In the genomic region with DNA sequence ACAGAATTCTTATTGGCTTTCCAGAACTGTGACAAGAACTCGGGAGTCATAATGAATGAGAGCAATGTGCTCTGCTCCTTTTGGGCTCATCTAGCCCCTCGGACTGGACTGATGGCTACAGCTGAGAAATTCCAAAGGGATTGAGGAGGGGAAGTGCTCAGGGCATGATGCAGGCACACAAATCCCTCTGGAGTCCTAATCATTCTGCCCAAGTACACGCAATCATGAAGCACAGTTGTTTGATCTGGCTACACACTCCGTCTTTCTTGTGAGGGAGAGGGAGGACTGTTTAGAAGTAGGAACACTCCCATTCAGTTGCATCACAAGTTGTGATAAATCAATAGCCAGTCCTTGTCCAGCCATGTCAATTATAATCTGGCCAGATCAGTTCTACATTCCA, we compare ENCODE assay signal across 19 cellular contexts.
"Had no signal": no experiment of that assay in that cellular context is flagged by ENCODE, and none has a peak within 500 bp of the region (broad histone marks: within the 10 kb centered on the region; RNA-seq: fewer than 3 reads in every experiment).

No MANE protein-coding gene starts in this region.

- H3K27ac Mint-ChIP-seq: dendritic cell treated with granulocyte-macrophage colony-stimulating factor and Interleukin-4, amounts not matched to agents 40 ng/mL and 50 ng/mL, for 4 days; effector memory CD8-positive, alpha-beta T cell; natural killer cell; neural progenitor cell; progenitor cell of endocrine pancreas; type B pancreatic cell had no signal

- H3K4me2 ChIP-seq: neural progenitor cell had no signal

- DNase-seq: effector memory CD8-positive, alpha-beta T cell; foreskin fibroblast; heart left ventricle; hypothalamus; mammary epithelial cell; natural killer cell; nucleus accumbens; pancreas; right cardiac atrium; stimulated activated CD4-positive, alpha-beta T cell treated with anti-CD3 and anti-CD28 coated beads, Interleukin-12 subunit alpha, Interleukin-12 subunit beta, amount 100 ng/mL, for 4 hours; stimulated activated naive CD4-positive, alpha-beta T cell; stomach had no signal

- H3K4me1 ChIP-seq: esophagus muscularis mucosa, neural progenitor cell, pancreas, stomach had no signal

- H3K4me1 Mint-ChIP-seq: natural killer cell, neural progenitor cell had no signal

- H3K36me3 Mint-ChIP-seq: natural killer cell, neural progenitor cell, type B pancreatic cell had no signal

- H3K27ac ChIP-seq: epithelial cell of prostate, esophagus muscularis mucosa, heart left ventricle, neural progenitor cell, pancreas, skin epidermis, stomach had no signal

- H2AFZ ChIP-seq: neural progenitor cell had no signal

- H3K27me3 ChIP-seq: esophagus muscularis mucosa, heart left ventricle, neural progenitor cell, pancreas, stomach had no signal

- H3K4me3 ChIP-seq: esophagus muscularis mucosa, heart left ventricle, neural progenitor cell, pancreas, skin epidermis, stomach had no signal

- H3K9me3 ChIP-seq: esophagus muscularis mucosa, heart left ventricle, pancreas, stomach had no signal

- H3K9me3 Mint-ChIP-seq: dendritic cell treated with granulocyte-macrophage colony-stimulating factor and Interleukin-4, amounts not matched to agents 40 ng/mL and 50 ng/mL, for 4 days; effector memory CD8-positive, alpha-beta T cell; neural progenitor cell; type B pancreatic cell had no signal

- H3K4me3 Mint-ChIP-seq: dendritic cell treated with granulocyte-macrophage colony-stimulating factor and Interleukin-4, amounts not matched to agents 40 ng/mL and 50 ng/mL, for 4 days; effector memory CD8-positive, alpha-beta T cell; natural killer cell; neural progenitor cell; type B pancreatic cell had no signal

- H3K9ac ChIP-seq: neural progenitor cell had no signal

- H3K36me3 ChIP-seq: esophagus muscularis mucosa, heart left ventricle, neural progenitor cell, pancreas, stomach had no signal

- H3K27me3 Mint-ChIP-seq: dendritic cell treated with granulocyte-macrophage colony-stimulating factor and Interleukin-4, amounts not matched to agents 40 ng/mL and 50 ng/mL, for 4 days; effector memory CD8-positive, alpha-beta T cell; progenitor cell of endocrine pancreas had no signal
